In genomic region chr10:11761431-11761830, GRCh38 we compare ENCODE assay signal across 1 cellular context.
TF ChIP-seq lines count a peak whose summit lies in the region.

No MANE protein-coding gene starts in this region.

TF ChIP-seq in HepG2, 621 proteins besides CTCF, POLR2A, EP300 and RAD21 (continued from another document):
- 0 out of 2 replicates have a peak, but pooled peaks have one; percentile 71 for TF ChIP-seq FOXO4 (CRISPR knock-in tag; conservative IDR thresholded peaks at IDR 0.05)
- TF ChIP-seq, protein P1, sequence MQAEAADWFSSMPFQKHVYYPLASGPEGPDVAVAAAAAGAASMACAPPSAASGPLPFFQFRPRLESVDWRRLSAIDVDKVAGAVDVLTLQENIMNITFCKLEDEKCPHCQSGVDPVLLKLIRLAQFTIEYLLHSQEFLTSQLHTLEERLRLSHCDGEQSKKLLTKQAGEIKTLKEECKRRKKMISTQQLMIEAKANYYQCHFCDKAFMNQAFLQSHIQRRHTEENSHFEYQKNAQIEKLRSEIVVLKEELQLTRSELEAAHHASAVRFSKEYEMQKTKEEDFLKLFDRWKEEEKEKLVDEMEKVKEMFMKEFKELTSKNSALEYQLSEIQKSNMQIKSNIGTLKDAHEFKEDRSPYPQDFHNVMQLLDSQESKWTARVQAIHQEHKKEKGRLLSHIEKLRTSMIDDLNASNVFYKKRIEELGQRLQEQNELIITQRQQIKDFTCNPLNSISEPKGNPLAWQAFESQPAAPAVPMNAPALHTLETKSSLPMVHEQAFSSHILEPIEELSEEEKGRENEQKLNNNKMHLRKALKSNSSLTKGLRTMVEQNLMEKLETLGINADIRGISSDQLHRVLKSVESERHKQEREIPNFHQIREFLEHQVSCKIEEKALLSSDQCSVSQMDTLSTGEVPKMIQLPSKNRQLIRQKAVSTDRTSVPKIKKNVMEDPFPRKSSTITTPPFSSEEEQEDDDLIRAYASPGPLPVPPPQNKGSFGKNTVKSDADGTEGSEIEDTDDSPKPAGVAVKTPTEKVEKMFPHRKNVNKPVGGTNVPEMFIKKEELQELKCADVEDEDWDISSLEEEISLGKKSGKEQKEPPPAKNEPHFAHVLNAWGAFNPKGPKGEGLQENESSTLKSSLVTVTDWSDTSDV (CRISPR knock-in tag; IDR thresholded peaks at IDR 0.05) = no peak
TF ChIP-seq in HepG2: peak in this region for 2.
